8 cellular contexts compared by ENCODE assay signal in the genomic region with DNA sequence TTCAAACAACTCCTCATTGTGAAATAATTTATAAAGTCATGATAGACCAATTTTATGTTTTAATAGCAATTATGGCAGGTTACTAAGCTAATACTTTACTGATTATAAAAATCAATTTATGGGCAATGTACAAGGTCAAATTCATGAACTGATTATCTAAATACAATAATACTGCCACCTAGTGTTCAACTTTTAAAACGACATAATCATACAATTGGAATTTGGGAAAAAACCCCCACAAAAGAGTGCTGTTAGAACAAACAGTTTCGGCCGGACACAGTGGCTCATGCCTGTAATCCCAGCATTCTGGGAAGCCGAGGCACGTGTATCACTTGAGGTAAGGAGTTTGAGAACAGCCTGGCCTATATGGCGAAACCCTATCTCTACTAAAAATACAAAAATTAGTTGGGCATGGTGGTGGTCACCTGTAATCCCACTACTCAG. TPM values are rescaled to one million over a fixed set of nuclear protein-coding genes. Genes with fewer than 3 reads are reported as not detected.
DNase-seq lines count a peak whose midpoint lies in the region; ATAC-seq and TF ChIP-seq lines count a peak whose summit lies in the region.

No MANE protein-coding gene starts in this region.

- TF ChIP-seq CTCF in cardiac muscle cell (IDR thresholded peaks at IDR 0.05; ENCODE audit: low read depth, low read length) (peak; percentile 35), colonic mucosa (IDR thresholded peaks at IDR 0.05) (peak; percentile 56), mucosa of descending colon (IDR thresholded peaks at IDR 0.05) (no peak)

- H3K36me3 Mint-ChIP-seq in activated CD4-positive, alpha-beta T cell treated with anti-CD3 and anti-CD28 coated beads, Interleukin-2, amount 10 ng/mL, durations not matched to agents 24 days and 14 days (ENCODE audit: low read depth) = peaks cover 23% of the 10 kb centered on the region

- H3K27me3 ChIP-seq in cardiac muscle cell (no peaks in the 10 kb centered on the region), colonic mucosa (no peaks in the 10 kb centered on the region)

- peaks cover 3% of the 10 kb centered on the region for H3K36me3 ChIP-seq in cardiac muscle cell
- H3K36me3 ChIP-seq in colonic mucosa = no peaks in the 10 kb centered on the region
- H3K36me3 ChIP-seq in mucosa of descending colon (ENCODE audit: low read depth) = no peaks in the 10 kb centered on the region

- no peaks in the 10 kb centered on the region for H3K27me3 Mint-ChIP-seq in activated CD4-positive, alpha-beta T cell treated with anti-CD3 and anti-CD28 coated beads, Interleukin-2, amount 10 ng/mL, durations not matched to agents 24 days and 14 days

- H3K9me3 Mint-ChIP-seq in activated CD4-positive, alpha-beta T cell treated with anti-CD3 and anti-CD28 coated beads, Interleukin-2, amount 10 ng/mL, durations not matched to agents 24 days and 14 days = no peaks in the 10 kb centered on the region

- peaks cover 20% of the 10 kb centered on the region for H3K4me1 Mint-ChIP-seq in activated CD4-positive, alpha-beta T cell treated with anti-CD3 and anti-CD28 coated beads, Interleukin-2, amount 10 ng/mL, durations not matched to agents 24 days and 14 days

- intact Hi-C loops in cardiac septum (cut with DNase I) = loop anchor here (5.0 kb wide), 1 partner anchor 220 kb away; no protein-coding TSS in a partner anchor
- intact Hi-C loops in colonic mucosa (cut with DNase I) = loop anchor here (10.0 kb wide), 2 partner anchors 73 to 223 kb away; no protein-coding TSS in a partner anchor
- intact Hi-C loops in mucosa of descending colon (cut with DNase I, micrococcal nuclease) = no loop called here
- intact Hi-C loops in activated CD4-positive, alpha-beta T cell treated with anti-CD3 and anti-CD28 coated beads, Interleukin-2, amount 10 ng/mL, durations not matched to agents 24 days and 14 days (cut with micrococcal nuclease) = loop anchor here (1.0 to 5.0 kb wide), 5 partner anchors 13 to 270 kb away; partner anchors contain the start of gene GTF2B

- no peaks in the 10 kb centered on the region for H3K9me3 ChIP-seq in cardiac muscle cell (ENCODE audit: low read depth)
- no peaks in the 10 kb centered on the region for H3K9me3 ChIP-seq in colonic mucosa
- no peaks in the 10 kb centered on the region for H3K9me3 ChIP-seq in mucosa of descending colon

- no peak overlapping the region for H3K4me3 ChIP-seq in cardiac muscle cell
- no peak overlapping the region for H3K4me3 ChIP-seq in colonic mucosa
- H3K4me3 ChIP-seq in mucosa of descending colon = no peak overlapping the region

- DNase-seq in cardiac muscle cell (ENCODE audit: low read depth in 1 of 2, low spot score in 1 of 2) (peak; percentile 24 to 41), cardiac septum (ENCODE audit: low spot score) (no peak), NCI-H345 treated with DMSO at 0.1 percent for 48 hours (lab: John Stamatoyannopoulos, UW; ENCODE audit: unreplicated experiment) (peak; percentile 5), colonic mucosa (no peak), mucosa of descending colon (no peak)
- no peak for DNase-seq in activated CD4-positive, alpha-beta T cell treated with anti-CD3 and anti-CD28 coated beads, Interleukin-2, amount 10 ng/mL, durations not matched to agents 24 days and 14 days

- peak; percentile 18 for ATAC-seq in mucosa of descending colon
- no peak for ATAC-seq in HG03460 (IDR thresholded peaks at IDR 0.05; ENCODE audit: unreplicated experiment)
- no peak for ATAC-seq in HG03280 (IDR thresholded peaks at IDR 0.05; ENCODE audit: unreplicated experiment)

- no peak overlapping the region for H3K9ac ChIP-seq in colonic mucosa (ENCODE audit: low read depth in 2 of 2, low read length in 2 of 2)

- H3K27ac Mint-ChIP-seq in activated CD4-positive, alpha-beta T cell treated with anti-CD3 and anti-CD28 coated beads, Interleukin-2, amount 10 ng/mL, durations not matched to agents 24 days and 14 days = no peak overlapping the region

- no peak overlapping the region for H3K4me3 Mint-ChIP-seq in activated CD4-positive, alpha-beta T cell treated with anti-CD3 and anti-CD28 coated beads, Interleukin-2, amount 10 ng/mL, durations not matched to agents 24 days and 14 days

- H3K27ac ChIP-seq in cardiac muscle cell (no peak overlapping the region), colonic mucosa (no peak overlapping the region)

- H3K4me1 ChIP-seq in cardiac muscle cell (ENCODE audit: low read depth) = no peaks in the 10 kb centered on the region
- no peaks in the 10 kb centered on the region for H3K4me1 ChIP-seq in colonic mucosa
- no peaks in the 10 kb centered on the region for H3K4me1 ChIP-seq in mucosa of descending colon (ENCODE audit: low read depth)

RNA-seq across cellular contexts. Expression of gene GTF2B, which starts 14.0 kb away (rescaled TPM):
- total RNA-seq in cardiac muscle cell (30.8 and 32.6 TPM in 2 replicates), cardiac septum (11.6 TPM), colonic mucosa (10 to 100 TPM; 26.9 to 31.6 TPM), mucosa of descending colon (10 to 100 TPM; 25.0 to 27.8 (median 27.3) TPM)
- 39.6 and 43.1 TPM in 2 replicates for polyA plus RNA-seq in cardiac muscle cell
- 41.2 and 42.2 TPM in 2 replicates for total RNA-seq in activated CD4-positive, alpha-beta T cell treated with anti-CD3 and anti-CD28 coated beads, Interleukin-2, amount 10 ng/mL, durations not matched to agents 24 days and 14 days

Comparison
In these comparisons a context has a peak if more than half of its experiments do, and no peak if none do; other contexts are left out.
1. DNase-seq: peak in cardiac muscle cell (2 of 2) and NCI-H345 treated with DMSO at 0.1 percent for 48 hours (single experiment); none in cardiac septum (single experiment), colonic mucosa (single experiment), mucosa of descending colon (0 of 3) and activated CD4-positive, alpha-beta T cell treated with anti-CD3 and anti-CD28 coated beads, Interleukin-2, amount 10 ng/mL, durations not matched to agents 24 days and 14 days (single experiment).
2. intact Hi-C loops: an anchor here in cardiac septum (5.0 kb wide), colonic mucosa (10.0 kb wide) and activated CD4-positive, alpha-beta T cell treated with anti-CD3 and anti-CD28 coated beads, Interleukin-2, amount 10 ng/mL, durations not matched to agents 24 days and 14 days (1.0 to 5.0 kb wide); none called in mucosa of descending colon.